In the genomic region with DNA sequence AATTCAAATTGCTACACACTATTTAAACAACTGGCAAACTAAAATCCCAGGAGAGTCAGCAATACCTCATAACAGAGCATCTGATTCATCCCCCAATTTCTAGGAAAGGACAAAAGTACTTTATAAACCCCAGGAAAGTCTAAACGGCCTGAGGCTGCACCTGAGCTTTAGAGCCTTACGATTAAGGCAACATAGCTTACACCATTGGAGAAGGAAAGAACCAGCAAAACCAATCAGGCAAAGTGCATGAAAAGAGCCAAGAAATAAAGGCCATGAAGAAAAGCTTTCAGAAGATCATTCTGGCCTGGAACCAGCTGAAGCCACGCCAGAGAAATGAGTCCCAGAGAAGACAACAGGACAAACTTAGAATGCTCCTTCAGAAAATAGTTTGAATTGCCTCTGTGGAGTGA, we compare ENCODE assay signal across 10 cellular contexts. TPM values are rescaled to one million over a fixed set of nuclear protein-coding genes. Genes with fewer than 3 reads are reported as not detected.
A peak's percentile ranks its signal among the peaks of the same experiment; 100 is the strongest.
DNase-seq lines count a peak whose midpoint lies in the region; ATAC-seq and TF ChIP-seq lines count a peak whose summit lies in the region.
"Had no signal": no experiment of that assay in that cellular context is flagged by ENCODE, and none has a peak within 500 bp of the region (broad histone marks: within the 10 kb centered on the region; RNA-seq: fewer than 3 reads in every experiment).

No MANE protein-coding gene starts in this region.

- no peaks in the 10 kb centered on the region for H3K27me3 Mint-ChIP-seq in chondrocyte (ENCODE audit: low read depth)

- H3K27ac Mint-ChIP-seq in chondrocyte (ENCODE audit: unreplicated experiment) = peak overlapping the region; percentile 47

- no peaks in the 10 kb centered on the region for H3K9me3 Mint-ChIP-seq in chondrocyte (ENCODE audit: low read depth)

- intact Hi-C loops in testis (cut with DNase I; ENCODE audit: low total_unique reads) = no loop called here

- H3K36me3 Mint-ChIP-seq in chondrocyte (ENCODE audit: low read depth) = peaks cover 9% of the 10 kb centered on the region

- H3K4me1 Mint-ChIP-seq in chondrocyte (ENCODE audit: low read depth) = peaks cover 46% of the 10 kb centered on the region

- peak in 1 of 2 donors; percentile 5 for TF ChIP-seq RAD21 in liver (IDR thresholded peaks at IDR 0.05)

- DNase-seq in MV-4-11 (lab: John Stamatoyannopoulos, UW) = peak; percentile 3
- no peak for DNase-seq in chondrocyte (ENCODE audit: low spot score)
- DNase-seq in testis = peak; percentile 81
- DNase-seq in NCI-H187 (lab: John Stamatoyannopoulos, UW) = no peak
- no peak for DNase-seq in stimulated activated CD4-positive, alpha-beta T cell treated with anti-CD3 and anti-CD28 coated beads, Interleukin-15, amount 100 ng/mL, for 24 hours
- no peak for DNase-seq in SIG-M5 treated with dmso at 0.1 percent for 504 hours (lab: John Stamatoyannopoulos, UW; ENCODE audit: unreplicated experiment)
- DNase-seq: activated naive CD4-positive, alpha-beta T cell treated with Interleukin-2 at 50 U/mL for 16 hours; stimulated activated CD4-positive, alpha-beta T cell treated with anti-CD3 and anti-CD28 coated beads, Interleukin-4, amount 100 ng/mL, for 4 hours had no signal

- peaks cover 3 to 21% (median 13%) of the 10 kb centered on the region in 4 donors for H3K4me1 ChIP-seq in liver (ENCODE audit: control insufficient read depth in 4 of 4, insufficient read depth in 4 of 4, low read length in 3 of 4)
- peaks cover 30% of the 10 kb centered on the region for H3K4me1 ChIP-seq in testis

- no peak for ATAC-seq in HG03045 (IDR thresholded peaks at IDR 0.05; ENCODE audit: unreplicated experiment)

- peak overlapping the region; percentile 87 to 99 for H3K27ac ChIP-seq in liver (ENCODE audit: low read depth in 1 of 2, low read length in 2 of 2)
- peak overlapping the region in 1 of 2 donors; percentile 81 for H3K27ac ChIP-seq in testis

- WGBS in liver = 30% methylated on average over 3 of the region's 3 CpGs
- WGBS in testis, 2 donors = 27 to 29% methylated on average over 3 of the region's 3 CpGs

- H3K9ac ChIP-seq in liver (ENCODE audit: low read depth in 1 of 2, low read length in 2 of 2) = peak overlapping the region; percentile 12 to 94

- H3K4me3 Mint-ChIP-seq in chondrocyte (ENCODE audit: unreplicated experiment) = no peak overlapping the region

- H3K36me3 ChIP-seq in liver (ENCODE audit: control insufficient read depth in 4 of 4, insufficient read depth in 3 of 4, low read depth in 1 of 4, low read length in 3 of 4) = peaks cover 0 to 9% (median 7%) of the 10 kb centered on the region in 4 donors
- no peaks in the 10 kb centered on the region for H3K36me3 ChIP-seq in testis (ENCODE audit: low read depth, missing control alignments)

- H3K27me3 ChIP-seq in liver (ENCODE audit: control insufficient read depth in 4 of 4, insufficient read depth in 4 of 4, low read length in 3 of 4) (no peaks in the 10 kb centered on the region), testis (no peaks in the 10 kb centered on the region)

- no peak for TF ChIP-seq POLR2A in testis (IDR thresholded peaks at IDR 0.05)

- no peaks in the 10 kb centered on the region for H3K9me3 ChIP-seq in liver (ENCODE audit: control insufficient read depth in 4 of 4, low read length in 3 of 4)
- no peaks in the 10 kb centered on the region for H3K9me3 ChIP-seq in testis

- H3K4me3 ChIP-seq in liver (ENCODE audit: low read depth in 1 of 3, low read length in 3 of 3) = peak overlapping the region in 1 of 3 donors; percentile 5
- no peak overlapping the region for H3K4me3 ChIP-seq in testis

- no peak for TF ChIP-seq CTCF in chondrocyte (IDR thresholded peaks at IDR 0.05)
- no peak for TF ChIP-seq CTCF in liver (IDR thresholded peaks at IDR 0.05; ENCODE audit: low read depth, low read length, missing input control)
- no peak for TF ChIP-seq CTCF in testis (IDR thresholded peaks at IDR 0.05)

TF ChIP-seq in liver, 16 proteins besides CTCF, POLR2A, EP300 and RAD21:
- TF ChIP-seq FOXA1 (IDR thresholded peaks at IDR 0.05) (no peak), HNF4A (conservative IDR thresholded peaks at IDR 0.05) (peak; percentile 36), RXRA (IDR thresholded peaks at IDR 0.05) (peak in 1 of 2 donors; percentile 10), FOXA2 (IDR thresholded peaks at IDR 0.05) (no peak), YY1 (IDR thresholded peaks at IDR 0.05) (no peak), NR2F2 (IDR thresholded peaks at IDR 0.05) (no peak), TAF1 (conservative IDR thresholded peaks at IDR 0.05) (peak; percentile 44), JUND (IDR thresholded peaks at IDR 0.05) (no peak), SP1 (IDR thresholded peaks at IDR 0.05) (peak; percentile 48)
- TF ChIP-seq, protein P1, sequence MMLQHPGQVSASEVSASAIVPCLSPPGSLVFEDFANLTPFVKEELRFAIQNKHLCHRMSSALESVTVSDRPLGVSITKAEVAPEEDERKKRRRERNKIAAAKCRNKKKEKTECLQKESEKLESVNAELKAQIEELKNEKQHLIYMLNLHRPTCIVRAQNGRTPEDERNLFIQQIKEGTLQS (IDR thresholded peaks at IDR 0.05) = no peak
- TF ChIP-seq, protein P2, sequence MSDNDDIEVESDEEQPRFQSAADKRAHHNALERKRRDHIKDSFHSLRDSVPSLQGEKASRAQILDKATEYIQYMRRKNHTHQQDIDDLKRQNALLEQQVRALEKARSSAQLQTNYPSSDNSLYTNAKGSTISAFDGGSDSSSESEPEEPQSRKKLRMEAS (IDR thresholded peaks at IDR 0.05) = no peak
- TF ChIP-seq, protein P3, sequence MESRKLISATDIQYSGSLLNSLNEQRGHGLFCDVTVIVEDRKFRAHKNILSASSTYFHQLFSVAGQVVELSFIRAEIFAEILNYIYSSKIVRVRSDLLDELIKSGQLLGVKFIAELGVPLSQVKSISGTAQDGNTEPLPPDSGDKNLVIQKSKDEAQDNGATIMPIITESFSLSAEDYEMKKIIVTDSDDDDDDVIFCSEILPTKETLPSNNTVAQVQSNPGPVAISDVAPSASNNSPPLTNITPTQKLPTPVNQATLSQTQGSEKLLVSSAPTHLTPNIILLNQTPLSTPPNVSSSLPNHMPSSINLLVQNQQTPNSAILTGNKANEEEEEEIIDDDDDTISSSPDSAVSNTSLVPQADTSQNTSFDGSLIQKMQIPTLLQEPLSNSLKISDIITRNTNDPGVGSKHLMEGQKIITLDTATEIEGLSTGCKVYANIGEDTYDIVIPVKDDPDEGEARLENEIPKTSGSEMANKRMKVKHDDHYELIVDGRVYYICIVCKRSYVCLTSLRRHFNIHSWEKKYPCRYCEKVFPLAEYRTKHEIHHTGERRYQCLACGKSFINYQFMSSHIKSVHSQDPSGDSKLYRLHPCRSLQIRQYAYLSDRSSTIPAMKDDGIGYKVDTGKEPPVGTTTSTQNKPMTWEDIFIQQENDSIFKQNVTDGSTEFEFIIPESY (IDR thresholded peaks at IDR 0.05) = no peak

RNA-seq across cellular contexts. Expression of a gene that starts 48.1 kb away (rescaled TPM):
- total RNA-seq in chondrocyte = 33.2 to 36.8 TPM (median 33.6 TPM) in 3 replicates
- total RNA-seq in liver = 10 to 100 TPM in 1 of 2 donors, 1 to 10 TPM in 1; 8.4 to 14.1 TPM
- 1 to 10 TPM; 5.4 to 6.6 TPM for polyA plus RNA-seq in liver
- 10 to 100 TPM; 14.1 to 16.3 TPM for total RNA-seq in testis
- polyA plus RNA-seq in testis (ENCODE audit: insufficient read depth, low read depth, low replicate concordance) = 20.3 TPM

Comparison
In these comparisons a context has a peak if more than half of its experiments do, and no peak if none do; other contexts are left out.
1. DNase-seq: peak in MV-4-11 (single experiment) and testis (single experiment); none in chondrocyte (single experiment), NCI-H187 (0 of 2), stimulated activated CD4-positive, alpha-beta T cell treated with anti-CD3 and anti-CD28 coated beads, Interleukin-15, amount 100 ng/mL, for 24 hours (single experiment) and SIG-M5 treated with dmso at 0.1 percent for 504 hours (single experiment).